In the genomic region with DNA sequence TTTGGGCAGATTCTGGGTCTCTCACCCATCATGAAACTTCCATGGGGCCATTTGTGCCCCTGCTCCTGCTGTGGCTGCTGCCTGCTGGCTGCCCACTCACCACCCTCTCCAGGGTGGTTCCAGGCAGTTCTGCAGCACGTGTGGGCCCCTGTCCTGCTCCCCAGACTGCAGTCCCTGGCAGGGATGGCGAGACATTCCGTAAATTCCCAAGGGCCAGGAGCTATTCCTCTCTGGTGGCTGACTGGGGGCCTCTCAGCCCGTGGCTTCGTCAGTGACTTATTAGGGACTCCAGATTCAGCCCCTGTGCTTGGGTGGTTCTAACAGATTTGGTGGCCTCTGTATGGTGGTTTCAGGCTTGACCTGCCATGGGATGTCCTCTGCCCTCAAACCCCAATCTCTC, we compare ENCODE assay signal across 20 cellular contexts. TPM values are rescaled to one million over a fixed set of nuclear protein-coding genes. Genes with fewer than 3 reads are reported as not detected.
DNase-seq lines count a peak whose midpoint lies in the region; ATAC-seq and TF ChIP-seq lines count a peak whose summit lies in the region.
"Had no signal": no experiment of that assay in that cellular context is flagged by ENCODE, and none has a peak within 500 bp of the region (broad histone marks: within the 10 kb centered on the region; RNA-seq: fewer than 3 reads in every experiment).

No MANE protein-coding gene starts in this region.

- 78 to 84% methylated on average over 4 to 5 of the region's 5 CpGs for WGBS in endodermal cell (ENCODE audit: insufficient coverage in 1 of 2, insufficient read length in 1 of 2), 2 experiments

- POLR2A ChIA-PET in CD4-positive, alpha-beta memory T cell (lab: Charles Lee; ENCODE audit: partially characterized antibody): no interaction called here

- H3K27ac Mint-ChIP-seq in endodermal cell (no peak overlapping the region), CD14-positive monocyte (no peak overlapping the region)
- no peak overlapping the region for H3K27ac Mint-ChIP-seq in CD4-positive, alpha-beta memory T cell
- H3K27ac Mint-ChIP-seq: CD4-positive, CD25-positive, alpha-beta regulatory T cell; CD8-positive, alpha-beta memory T cell; H9 had no signal

- CTCF ChIA-PET in CD4-positive, alpha-beta memory T cell (lab: Charles Lee; ENCODE audit: partially characterized antibody): interaction anchor here (0.6 to 8.5 kb wide), 3 partner anchors 7 to 114 kb away, joined by 3 to 233 read pairs (median 5); no protein-coding TSS in a partner anchor

- H3K27me3 Mint-ChIP-seq in endodermal cell (ENCODE audit: insufficient read depth) (peaks cover 26% of the 10 kb centered on the region), CD14-positive monocyte (ENCODE audit: low read depth in 3 of 3) (peaks cover 2 to 17% (median 6%) of the 10 kb centered on the region in 3 donors)
- peaks cover 13 to 28% of the 10 kb centered on the region in 2 donors for H3K27me3 Mint-ChIP-seq in CD4-positive, alpha-beta memory T cell

- H3K36me3 Mint-ChIP-seq in endodermal cell (ENCODE audit: low read depth) (no peaks in the 10 kb centered on the region), CD14-positive monocyte (no peaks in the 10 kb centered on the region)
- no peaks in the 10 kb centered on the region for H3K36me3 Mint-ChIP-seq in CD4-positive, alpha-beta memory T cell
- H3K36me3 Mint-ChIP-seq: CD4-positive, CD25-positive, alpha-beta regulatory T cell; CD8-positive, alpha-beta memory T cell had no signal

- no peaks in the 10 kb centered on the region for H3K36me3 ChIP-seq in H7 (replicated peaks; ENCODE audit: control insufficient read depth, insufficient read depth, low read length)
- no peaks in the 10 kb centered on the region for H3K36me3 ChIP-seq in endodermal cell (ENCODE audit: control insufficient read depth, insufficient read depth, low read length)
- no peaks in the 10 kb centered on the region for H3K36me3 ChIP-seq in CD4-positive, alpha-beta memory T cell (ENCODE audit: insufficient read depth, low read length)

- ATAC-seq in sciatic nerve (no peak), HG03432 (IDR thresholded peaks at IDR 0.05; ENCODE audit: unreplicated experiment) (no peak)
- ATAC-seq: HCT116 had no signal

- peaks cover 15% of the 10 kb centered on the region for H3K4me1 ChIP-seq in endodermal cell (ENCODE audit: control insufficient read depth, insufficient read depth, low read length)
- no peaks in the 10 kb centered on the region for H3K4me1 ChIP-seq in CD4-positive, alpha-beta memory T cell (ENCODE audit: insufficient read depth, low read length)

- H3K27me3 ChIP-seq in H7 (ENCODE audit: control insufficient read depth, insufficient read depth, low read length) (no peaks in the 10 kb centered on the region), endodermal cell (ENCODE audit: control insufficient read depth, insufficient read depth, low read length, poor library complexity, severe bottlenecking) (no peaks in the 10 kb centered on the region)
- H3K27me3 ChIP-seq in CD4-positive, alpha-beta memory T cell (ENCODE audit: insufficient read depth, low read length): no peaks in the 10 kb centered on the region

- H3K4me3 Mint-ChIP-seq in endodermal cell: no peak overlapping the region
- H3K4me3 Mint-ChIP-seq in CD14-positive monocyte: no peak overlapping the region
- H3K4me3 Mint-ChIP-seq in CD4-positive, alpha-beta memory T cell: no peak overlapping the region
- H3K4me3 Mint-ChIP-seq: CD4-positive, CD25-positive, alpha-beta regulatory T cell; CD8-positive, alpha-beta memory T cell; H9 had no signal

- DNase-seq in H7: peak; percentile 30
- DNase-seq in endodermal cell: peak; percentile 80
- peak; percentile 19 for DNase-seq in sciatic nerve (ENCODE audit: low spot score)
- no peak for DNase-seq in CD14-positive monocyte (ENCODE audit: low spot score)
- no peak for DNase-seq in CD4-positive, alpha-beta memory T cell
- DNase-seq: C1 segment of cervical spinal cord; CD4-positive, CD25-positive, alpha-beta regulatory T cell; CD8-positive, alpha-beta memory T cell; DMS 273 treated with DMSO at 0.1 percent for 48 hours; DMS79; EL; GF-D8; GOT3; H9 had no signal

- no peaks in the 10 kb centered on the region for H3K9me3 ChIP-seq in endodermal cell (ENCODE audit: control insufficient read depth, low read length)
- H3K9me3 ChIP-seq in CD4-positive, alpha-beta memory T cell (ENCODE audit: control insufficient read depth in 1 of 2, low read length in 2 of 2): no peaks in the 10 kb centered on the region

- TF ChIP-seq CTCF in endodermal cell (conservative IDR thresholded peaks at IDR 0.05) (no peak), CD14-positive monocyte (IDR thresholded peaks at IDR 0.05) (no peak)

- no peak overlapping the region for H3K27ac ChIP-seq in endodermal cell (ENCODE audit: low read depth, low read length)
- no peak overlapping the region for H3K27ac ChIP-seq in CD4-positive, alpha-beta memory T cell (ENCODE audit: low read depth, low read length)

- no peak overlapping the region for H3K9ac ChIP-seq in endodermal cell (ENCODE audit: extremely low read depth, low read length, poor library complexity, severe bottlenecking)

- H3K9me3 Mint-ChIP-seq in endodermal cell (no peaks in the 10 kb centered on the region), CD14-positive monocyte (peaks cover 0 to 3% (median 0%) of the 10 kb centered on the region in 7 donors)
- no peaks in the 10 kb centered on the region for H3K9me3 Mint-ChIP-seq in CD4-positive, alpha-beta memory T cell
- H3K9me3 Mint-ChIP-seq: CD4-positive, CD25-positive, alpha-beta regulatory T cell; CD8-positive, alpha-beta memory T cell; H9 had no signal

- H3K4me1 Mint-ChIP-seq in endodermal cell: peaks cover 28% of the 10 kb centered on the region
- peaks cover 9% of the 10 kb centered on the region for H3K4me1 Mint-ChIP-seq in CD14-positive monocyte
- H3K4me1 Mint-ChIP-seq in CD4-positive, alpha-beta memory T cell: peaks cover 0 to 4% (median 2%) of the 10 kb centered on the region in 4 donors

- intact Hi-C loops in sciatic nerve (cut with DNase I): no loop called here
- intact Hi-C loops in CD14-positive monocyte (cut with micrococcal nuclease): no loop called here
- intact Hi-C loops in CD4-positive, alpha-beta memory T cell (cut with micrococcal nuclease): no loop called here

- H3K4me3 ChIP-seq in H7 (ENCODE audit: insufficient read depth, low read depth, low read length): no peak overlapping the region
- H3K4me3 ChIP-seq in endodermal cell (ENCODE audit: low read length): no peak overlapping the region
- no peak overlapping the region for H3K4me3 ChIP-seq in CD4-positive, alpha-beta memory T cell (ENCODE audit: low read length in 2 of 2)

RNA-seq across cellular contexts. Expression of a gene that starts 3.9 kb away (rescaled TPM):
- not detected in 2 replicates for total RNA-seq in H7 (2014; rRNA removed; shearing (Covaris generic))
- total RNA-seq in endodermal cell (under 1 TPM in 1 of 2 donors, not detected in 1; 0.22 TPM), sciatic nerve (not detected)
- not detected for polyA plus RNA-seq in endodermal cell (2013, experiment 1 of 2)
- not detected for polyA plus RNA-seq in endodermal cell (2013, experiment 2 of 2)
- not detected for polyA plus RNA-seq in CD14-positive monocyte
- not detected for total RNA-seq in CD4-positive, alpha-beta memory T cell
- polyA plus RNA-seq in CD4-positive, alpha-beta memory T cell: not detected
- total RNA-seq: A172; A673; CD4-positive, CD25-positive, alpha-beta regulatory T cell; CD8-positive, alpha-beta memory T cell; G401; H9 had no signal
- polyA plus RNA-seq: BJ; CD4-positive, CD25-positive, alpha-beta regulatory T cell; CD8-positive, alpha-beta memory T cell had no signal

RNA-seq across cellular contexts. Expression of a gene that starts 34.7 kb away (rescaled TPM):
- total RNA-seq in H7 (2014; rRNA removed; shearing (Covaris generic)): not detected in 2 replicates
- total RNA-seq in endodermal cell (not detected), sciatic nerve (not detected)
- 0.28 TPM for polyA plus RNA-seq in endodermal cell (2013, experiment 1 of 2)
- not detected for polyA plus RNA-seq in endodermal cell (2013, experiment 2 of 2)
- polyA plus RNA-seq in CD14-positive monocyte: not detected
- not detected for total RNA-seq in CD4-positive, alpha-beta memory T cell
- polyA plus RNA-seq in CD4-positive, alpha-beta memory T cell: not detected
- total RNA-seq: A172; A673; CD4-positive, CD25-positive, alpha-beta regulatory T cell; CD8-positive, alpha-beta memory T cell; G401; H9 had no signal
- polyA plus RNA-seq: BJ; CD4-positive, CD25-positive, alpha-beta regulatory T cell; CD8-positive, alpha-beta memory T cell had no signal

Comparison
In these comparisons a context has a peak if more than half of its experiments do, and no peak if none do; other contexts are left out.
1. DNase-seq: peak in H7 (single experiment), endodermal cell (single experiment) and sciatic nerve (single experiment); none in CD14-positive monocyte (single experiment) and CD4-positive, alpha-beta memory T cell (0 of 5).